ENCODE assay signal across 14 cellular contexts in genomic region chr1:59218521-59219236, GRCh38.
DNase-seq lines count a peak whose midpoint lies in the region; TF ChIP-seq lines count a peak whose summit lies in the region.
"Had no signal": no experiment of that assay in that cellular context is flagged by ENCODE, and none has a peak within 500 bp of the region (broad histone marks: within the 10 kb centered on the region; RNA-seq: fewer than 3 reads in every experiment).

No MANE protein-coding gene starts in this region.

- H3K4me3 ChIP-seq in fibroblast of mammary gland (ENCODE audit: control insufficient read depth, low read depth, low read length): no peak overlapping the region
- H3K4me3 ChIP-seq: A549 had no signal

- peak; percentile 22 for DNase-seq in EH (ENCODE audit: low read depth)
- DNase-seq in MV-4-11 (lab: John Stamatoyannopoulos, UW): peak; percentile 66
- peak; percentile 35 for DNase-seq in fibroblast of mammary gland (ENCODE audit: low read depth)
- DNase-seq in myocyte (ENCODE audit: low read depth): peak; percentile 44
- DNase-seq in DMS 273 treated with DMSO at 0.1 percent for 48 hours (lab: John Stamatoyannopoulos, UW): no peak
- DNase-seq in GDM1 (lab: John Stamatoyannopoulos, UW): no peak
- DNase-seq in D341Med (ENCODE audit: low spot score): no peak
- no peak for DNase-seq in NCI-H2081 (lab: John Stamatoyannopoulos, UW)
- DNase-seq: CD4-positive, alpha-beta T cell; DND-41; NCI-H1092; NCI-H2107; NCI-H226 had no signal

- TF ChIP-seq CTCF in fibroblast of mammary gland (conservative IDR thresholded peaks at IDR 0.05; ENCODE audit: control insufficient read depth, insufficient read depth, low read depth, low read length): no peak

Comparison
In these comparisons a context has a peak if more than half of its experiments do, and no peak if none do; other contexts are left out.
1. DNase-seq: peak in EH (single experiment), MV-4-11 (single experiment), fibroblast of mammary gland (single experiment) and myocyte (single experiment); none in DMS 273 treated with DMSO at 0.1 percent for 48 hours (single experiment), GDM1 (single experiment), D341Med (single experiment) and NCI-H2081 (0 of 2).